ENCODE assay signal across 1 cellular context in genomic region chr15:66481107-66481856, GRCh38.
TF ChIP-seq lines count a peak whose summit lies in the region.

No MANE protein-coding gene starts in this region.

TF ChIP-seq in K562, 482 proteins besides CTCF, POLR2A, EP300 and RAD21 (continues in another document):
- no peak for TF ChIP-seq HES1 (IDR thresholded peaks at IDR 0.05; ENCODE audit: low read depth)
- no peak for TF ChIP-seq ARID2 (IDR thresholded peaks at IDR 0.05)
- TF ChIP-seq TRIM28 (IDR thresholded peaks at IDR 0.05), result peak; percentile 39; the same call in 1 of the 2 replicates
- no peak for TF ChIP-seq GTF2A2 (tag; IDR thresholded peaks at IDR 0.05)
- peak; percentile 70; the same call in 1 of the 2 replicates for TF ChIP-seq FOXM1 (IDR thresholded peaks at IDR 0.05; ENCODE audit: low read depth)
- TF ChIP-seq FOXM1 (CRISPR knock-in tag; IDR thresholded peaks at IDR 0.05; ENCODE audit: low read depth), result no peak
- TF ChIP-seq MYNN (IDR thresholded peaks at IDR 0.05), result no peak
- no peak for TF ChIP-seq MYNN (CRISPR knock-in tag; IDR thresholded peaks at IDR 0.05)
- TF ChIP-seq DLX4 (CRISPR knock-in tag; IDR thresholded peaks at IDR 0.05), result no peak
- TF ChIP-seq JUND (IDR thresholded peaks at IDR 0.05; ENCODE audit: borderline replicate concordance, low read depth, low read length), result peak; percentile 33; the same call in 1 of the 2 replicates
- TF ChIP-seq JUND (tag; IDR thresholded peaks at IDR 0.05; ENCODE audit: borderline replicate concordance, low read depth, low read length), result 0 out of 3 replicates have a peak, but pooled peaks have one; percentile 25
- TF ChIP-seq ZNF75A (CRISPR knock-in tag; IDR thresholded peaks at IDR 0.05), result no peak
- no peak for TF ChIP-seq XRCC5 (IDR thresholded peaks at IDR 0.05; ENCODE audit: low read depth, low read length)
- TF ChIP-seq TAF9B (IDR thresholded peaks at IDR 0.05; ENCODE audit: partially characterized antibody), result no peak
- TF ChIP-seq MXD1 (CRISPR knock-in tag; IDR thresholded peaks at IDR 0.05; ENCODE audit: borderline replicate concordance, poor library complexity, severe bottlenecking), result no peak
- no peak for TF ChIP-seq MED1 (CRISPR knock-in tag; IDR thresholded peaks at IDR 0.05; ENCODE audit: borderline replicate concordance)
- TF ChIP-seq ARID1B (IDR thresholded peaks at IDR 0.05), result peak; percentile 90
- TF ChIP-seq LEF1 (IDR thresholded peaks at IDR 0.05), result peak; percentile 54; the same call in 1 of the 2 replicates
- no peak for TF ChIP-seq MYC (IDR thresholded peaks at IDR 0.05; ENCODE audit: low read depth, low read length)
- TF ChIP-seq MYC (CRISPR knock-in tag; IDR thresholded peaks at IDR 0.05; ENCODE audit: borderline replicate concordance, low read depth), result no peak
- no peak for TF ChIP-seq RBFOX2 (IDR thresholded peaks at IDR 0.05; ENCODE audit: low read depth, low read length)
- TF ChIP-seq SRSF1 (IDR thresholded peaks at IDR 0.05; ENCODE audit: low read depth, low read length), result no peak
- TF ChIP-seq ZNF146 (CRISPR knock-in tag; IDR thresholded peaks at IDR 0.05; ENCODE audit: unreplicated experiment), result no peak
- peak; percentile 82 for TF ChIP-seq GATA2 (CRISPR knock-in tag; IDR thresholded peaks at IDR 0.05)
- no peak for TF ChIP-seq TCF15 (CRISPR knock-in tag; IDR thresholded peaks at IDR 0.05)
- TF ChIP-seq ZNF121 (CRISPR knock-in tag; conservative IDR thresholded peaks at IDR 0.05), result no peak
- no peak for TF ChIP-seq ATF4 (CRISPR knock-in tag; IDR thresholded peaks at IDR 0.05)
- 0 out of 2 replicates have a peak, but pooled peaks have one; percentile 6 for TF ChIP-seq C11orf30 (IDR thresholded peaks at IDR 0.05; ENCODE audit: low read depth)
- 0 out of 2 replicates have a peak, but pooled peaks have one; percentile 39 for TF ChIP-seq ZNF592 (IDR thresholded peaks at IDR 0.05)
- TF ChIP-seq KDM1A (IDR thresholded peaks at IDR 0.05), result peak; percentile 20 to 29; a peak in 2 of 4 replicates
- TF ChIP-seq ZNF197 (CRISPR knock-in tag; IDR thresholded peaks at IDR 0.05; ENCODE audit: low read depth), result no peak
- TF ChIP-seq SMARCC2 (IDR thresholded peaks at IDR 0.05; ENCODE audit: low read depth), result no peak
- no peak for TF ChIP-seq ZFPM2 (CRISPR knock-in tag; IDR thresholded peaks at IDR 0.05)
- TF ChIP-seq BRD9 (IDR thresholded peaks at IDR 0.05; ENCODE audit: low read depth, partially characterized antibody), result peak; percentile 30
- peak; percentile 80 to 82 for TF ChIP-seq TRIM24 (IDR thresholded peaks at IDR 0.05)
- TF ChIP-seq HLTF (IDR thresholded peaks at IDR 0.05), result no peak
- peak; percentile 58 for TF ChIP-seq MYBL2 (IDR thresholded peaks at IDR 0.05; ENCODE audit: low read depth)
- no peak for TF ChIP-seq MYBL2 (CRISPR knock-in tag; IDR thresholded peaks at IDR 0.05; ENCODE audit: borderline replicate concordance)
- no peak for TF ChIP-seq ZNF143 (CRISPR knock-in tag; IDR thresholded peaks at IDR 0.05)
- TF ChIP-seq MNT (conservative IDR thresholded peaks at IDR 0.05), result peak in 1 of 2 experiments; percentile 37; a peak in 1 of 4 replicates
- no peak for TF ChIP-seq ERF (CRISPR knock-in tag; IDR thresholded peaks at IDR 0.05)
- no peak for TF ChIP-seq RBM22 (IDR thresholded peaks at IDR 0.05; ENCODE audit: low read depth, low read length, poor library complexity, severe bottlenecking)
- TF ChIP-seq SP2 (IDR thresholded peaks at IDR 0.05; ENCODE audit: extremely low read depth, low read depth, low read length, poor library complexity, severe bottlenecking), result no peak
- no peak for TF ChIP-seq ATF7 (IDR thresholded peaks at IDR 0.05)
- no peak for TF ChIP-seq ZBTB40 (IDR thresholded peaks at IDR 0.05)
- TF ChIP-seq ZBTB40 (CRISPR knock-in tag; IDR thresholded peaks at IDR 0.05), result no peak
- TF ChIP-seq NFE2L1 (tag; IDR thresholded peaks at IDR 0.05; ENCODE audit: borderline replicate concordance, low read depth), result 0 out of 2 replicates have a peak, but pooled peaks have one; percentile 5
- no peak for TF ChIP-seq HBP1 (CRISPR knock-in tag; IDR thresholded peaks at IDR 0.05)
- TF ChIP-seq DPF2 (IDR thresholded peaks at IDR 0.05), result peak; percentile 88
